In genomic region chr6:10014561-10014960, GRCh38 we compare ENCODE assay signal across 18 cellular contexts.
DNase-seq lines count a peak whose midpoint lies in the region; ATAC-seq and TF ChIP-seq lines count a peak whose summit lies in the region.
"Had no signal": no experiment of that assay in that cellular context is flagged by ENCODE, and none has a peak within 500 bp of the region (broad histone marks: within the 10 kb centered on the region; RNA-seq: fewer than 3 reads in every experiment).

No MANE protein-coding gene starts in this region.

- peaks cover 7% of the 10 kb centered on the region for H3K36me3 Mint-ChIP-seq in HFFc6 (ENCODE audit: low read depth)
- H3K36me3 Mint-ChIP-seq: activated CD8-positive, alpha-beta memory T cell treated with anti-CD3 and anti-CD28 coated beads, Interleukin-2, amount 10 ng/mL, durations not matched to agents 7 days and 5 days; memory B cell had no signal

- no peak for TF ChIP-seq CTCF in AG10803 (conservative IDR thresholded peaks at IDR 0.05; ENCODE audit: low read length)
- TF ChIP-seq CTCF in HFFc6 (IDR thresholded peaks at IDR 0.05) = no peak
- no peak for TF ChIP-seq CTCF in left ventricle myocardium inferior (IDR thresholded peaks at IDR 0.05; ENCODE audit: borderline replicate concordance)

- ATAC-seq in GM18511 (IDR thresholded peaks at IDR 0.05; ENCODE audit: unreplicated experiment) (no peak), HG03159 (IDR thresholded peaks at IDR 0.05; ENCODE audit: unreplicated experiment) (no peak), GM18502 (IDR thresholded peaks at IDR 0.05; ENCODE audit: poor library complexity, unreplicated experiment) (no peak)
- ATAC-seq: activated CD8-positive, alpha-beta memory T cell treated with anti-CD3 and anti-CD28 coated beads, Interleukin-2, amount 10 ng/mL, durations not matched to agents 7 days and 5 days; K562 had no signal

- H3K4me3 ChIP-seq in AG10803 (ENCODE audit: low read length) (no peak overlapping the region), left ventricle myocardium inferior (no peak overlapping the region)
- H3K4me3 ChIP-seq: K562, right atrium auricular region, SJSA1, vagina had no signal

- H3K36me3 ChIP-seq in left ventricle myocardium inferior = no peaks in the 10 kb centered on the region
- H3K36me3 ChIP-seq: right atrium auricular region, SJSA1, vagina had no signal

- H3K9me3 ChIP-seq in left ventricle myocardium inferior (replicated peaks) = peaks cover 11% of the 10 kb centered on the region
- H3K9me3 ChIP-seq: vagina had no signal

- H3K4me3 Mint-ChIP-seq in HFFc6 = peak overlapping the region; percentile 49; the same call in 1 of the 2 replicates
- H3K4me3 Mint-ChIP-seq: activated CD8-positive, alpha-beta memory T cell treated with anti-CD3 and anti-CD28 coated beads, Interleukin-2, amount 10 ng/mL, durations not matched to agents 7 days and 5 days; memory B cell; nephron had no signal

- peak; percentile 18 for DNase-seq in AG10803 (ENCODE audit: low read depth)
- peak; percentile 73 for DNase-seq in HFFc6
- DNase-seq in anterior cingulate cortex (lab: John Stamatoyannopoulos, UW) = peak in 32 of 58 donors; percentile 1 to 67 (median 24)
- peak; percentile 63 for DNase-seq in left kidney (ENCODE audit: low read depth, low spot score)
- DNase-seq in left ventricle myocardium inferior = no peak
- DNase-seq: activated CD4-positive, CD25-positive, alpha-beta regulatory T cell treated with anti-CD3 and anti-CD28 coated beads, Interleukin-2, amount 50 U/mL, for 72 hours; activated CD8-positive, alpha-beta memory T cell treated with anti-CD3 and anti-CD28 coated beads, Interleukin-2, amount 10 ng/mL, durations not matched to agents 7 days and 5 days; NCI-H1092 treated with DMSO at 0.1 percent for 48 hours; NCI-H226 had no signal

- H3K4me1 ChIP-seq in left ventricle myocardium inferior = no peaks in the 10 kb centered on the region
- H3K4me1 ChIP-seq: right atrium auricular region, SJSA1, vagina had no signal

- intact Hi-C loops in left ventricle myocardium inferior (cut with micrococcal nuclease) = no loop called here

- no peaks in the 10 kb centered on the region; the same call in 1 of the 2 replicates for H3K27me3 Mint-ChIP-seq in HFFc6 (ENCODE audit: insufficient read depth)
- H3K27me3 Mint-ChIP-seq: activated CD8-positive, alpha-beta memory T cell treated with anti-CD3 and anti-CD28 coated beads, Interleukin-2, amount 10 ng/mL, durations not matched to agents 7 days and 5 days; memory B cell had no signal

- H3K27me3 ChIP-seq in left ventricle myocardium inferior (ENCODE audit: low read depth) = no peaks in the 10 kb centered on the region
- H3K27me3 ChIP-seq: right atrium auricular region, SJSA1, vagina had no signal

- H3K27ac Mint-ChIP-seq in HFFc6 = no peak overlapping the region
- H3K27ac Mint-ChIP-seq: activated CD8-positive, alpha-beta memory T cell treated with anti-CD3 and anti-CD28 coated beads, Interleukin-2, amount 10 ng/mL, durations not matched to agents 7 days and 5 days; memory B cell had no signal

- H3K27ac ChIP-seq in left ventricle myocardium inferior (replicated peaks) = no peak overlapping the region
- H3K27ac ChIP-seq: right atrium auricular region, SJSA1, vagina had no signal

- peaks cover 16% of the 10 kb centered on the region for H3K4me1 Mint-ChIP-seq in HFFc6 (ENCODE audit: low read depth)
- H3K4me1 Mint-ChIP-seq: activated CD8-positive, alpha-beta memory T cell treated with anti-CD3 and anti-CD28 coated beads, Interleukin-2, amount 10 ng/mL, durations not matched to agents 7 days and 5 days; memory B cell had no signal

- peaks cover 6% of the 10 kb centered on the region; the same call in 1 of the 2 replicates for H3K9me3 Mint-ChIP-seq in HFFc6
